ENCODE assay signal across 21 cellular contexts in genomic region chr9:81479573-81479972, GRCh38.
"Had no signal": no experiment of that assay in that cellular context is flagged by ENCODE, and none has a peak within 500 bp of the region (broad histone marks: within the 10 kb centered on the region; RNA-seq: fewer than 3 reads in every experiment).

No MANE protein-coding gene starts in this region.

- H3K9me3 ChIP-seq: prostate gland, suprapubic skin had no signal

- H3K4me3 ChIP-seq: coronary artery, left ventricle myocardium inferior, neural progenitor cell, prostate gland, suprapubic skin had no signal

- DNase-seq: activated CD4-positive, alpha-beta T cell treated with anti-CD3 and anti-CD28 coated beads, Interleukin-2, amount 10 ng/mL, durations not matched to agents 24 days and 14 days; activated CD4-positive, CD25-positive, alpha-beta regulatory T cell; activated CD8-positive, alpha-beta T cell treated with anti-CD3 and anti-CD28 coated beads for 36 hours; activated effector memory CD4-positive, alpha-beta T cell treated with Interleukin-2 at 50 U/mL for 16 hours; activated naive CD4-positive, alpha-beta T cell treated with anti-CD3 and anti-CD28 coated beads, Interleukin-2, amount 10 ng/mL, durations not matched to agents 7 days and 5 days; activated naive CD8-positive, alpha-beta T cell treated with anti-CD3 and anti-CD28 coated beads, Interleukin-2, amount 50 U/mL, for 24 hours; activated T-cell treated with anti-CD3 and anti-CD28 coated beads, Interleukin-2, amount 50 U/mL, for 1 hour; anterior cingulate cortex; erythroblast; head of caudate nucleus; left ventricle myocardium inferior; naive B cell; right cardiac atrium; stimulated activated CD4-positive, alpha-beta T cell treated with anti-CD3 and anti-CD28 coated beads, Interleukin-2, amount 100 ng/mL, for 48 hours; stimulated activated naive CD8-positive, alpha-beta T cell treated with anti-CD3 and anti-CD28 coated beads, Interleukin-15, amount 100 ng/mL, for 72 hours; T-helper 9 cell had no signal

- H3K36me3 ChIP-seq: left ventricle myocardium inferior, neural progenitor cell, prostate gland, suprapubic skin had no signal

- ATAC-seq: activated CD8-positive, alpha-beta T cell treated with anti-CD3 and anti-CD28 coated beads for 36 hours; activated naive CD8-positive, alpha-beta T cell treated with anti-CD3 and anti-CD28 coated beads, Interleukin-2, amount 50 U/mL, for 24 hours; right cardiac atrium; stimulated activated naive CD8-positive, alpha-beta T cell treated with anti-CD3 and anti-CD28 coated beads, Interleukin-15, amount 100 ng/mL, for 72 hours had no signal

- H3K4me2 ChIP-seq: neural progenitor cell had no signal

- H3K4me1 ChIP-seq: left ventricle myocardium inferior, neural progenitor cell, prostate gland, suprapubic skin had no signal

- H3K27ac ChIP-seq: coronary artery, left ventricle myocardium inferior, neural progenitor cell, prostate gland, suprapubic skin had no signal

- H3K9ac ChIP-seq: neural progenitor cell had no signal

- FAIRE-seq: frontal cortex had no signal

- H2AFZ ChIP-seq: neural progenitor cell had no signal

- H3K27me3 ChIP-seq: neural progenitor cell, suprapubic skin had no signal
